24 cellular contexts compared by ENCODE assay signal in the genomic region with DNA sequence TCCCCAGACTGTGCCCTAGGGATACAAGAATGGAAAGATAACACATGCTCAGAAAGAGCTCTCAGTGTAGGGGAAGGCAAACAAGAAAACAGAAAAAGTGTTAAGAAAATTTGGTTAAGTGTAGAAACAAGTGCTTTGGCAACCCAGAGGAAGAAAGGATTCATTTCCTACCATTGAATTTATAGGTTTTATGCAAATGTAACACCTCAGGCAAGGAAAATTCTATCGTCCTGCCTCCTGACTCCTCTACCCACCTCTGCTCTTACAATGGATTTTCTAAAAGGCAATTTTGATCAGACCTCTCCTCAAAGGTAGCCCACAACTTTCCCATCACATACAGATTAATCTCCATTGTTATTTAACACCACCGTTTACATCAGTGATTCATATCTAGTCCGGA.
"Had no signal": no experiment of that assay in that cellular context is flagged by ENCODE, and none has a peak within 500 bp of the region (broad histone marks: within the 10 kb centered on the region; RNA-seq: fewer than 3 reads in every experiment).

No MANE protein-coding gene starts in this region.

- H3K4me1 ChIP-seq: colonic mucosa, esophagus squamous epithelium, gastrocnemius medialis, heart right ventricle, left lung, lower lobe of right lung had no signal

- DNase-seq: colonic mucosa; cortex of kidney; effector CD8-positive, alpha-beta T cell; effector memory CD8-positive, alpha-beta T cell; endodermal cell; erythroblast; esophagus squamous epithelium; foreskin fibroblast; foreskin melanocyte; gastrocnemius medialis; glutamatergic neuron; head of caudate nucleus; heart right ventricle; hippocampal formation; left cardiac atrium; left lung; left ventricle myocardium superior; lower lobe of right lung; mesenchymal stem cell; midbrain; naive thymus-derived CD4-positive, alpha-beta T cell had no signal

- H3K9me3 Mint-ChIP-seq: endodermal cell had no signal

- H3K4me3 Mint-ChIP-seq: dendritic cell treated with granulocyte-macrophage colony-stimulating factor and Interleukin-4, amounts not matched to agents 40 ng/mL and 50 ng/mL, for 4 days; effector memory CD8-positive, alpha-beta T cell; endodermal cell; naive thymus-derived CD4-positive, alpha-beta T cell had no signal

- H3K4me3 ChIP-seq: colonic mucosa, esophagus squamous epithelium, gastrocnemius medialis, heart right ventricle, left lung, lower lobe of right lung had no signal

- ATAC-seq: effector memory CD8-positive, alpha-beta T cell; esophagus mucosa; gastrocnemius medialis; heart right ventricle; left cardiac atrium; left lung; left ventricle myocardium superior; lower lobe of right lung; naive thymus-derived CD4-positive, alpha-beta T cell had no signal

- H3K36me3 ChIP-seq: colonic mucosa, esophagus squamous epithelium, gastrocnemius medialis, heart right ventricle, left lung, lower lobe of right lung had no signal

- H3K27me3 ChIP-seq: colonic mucosa, gastrocnemius medialis, heart right ventricle, left lung had no signal

- H3K36me3 Mint-ChIP-seq: naive thymus-derived CD4-positive, alpha-beta T cell had no signal

- H3K27ac ChIP-seq: colonic mucosa, epithelial cell of prostate, esophagus squamous epithelium, gastrocnemius medialis, heart right ventricle, left lung, lower lobe of right lung had no signal

- H3K27ac Mint-ChIP-seq: dendritic cell treated with granulocyte-macrophage colony-stimulating factor and Interleukin-4, amounts not matched to agents 40 ng/mL and 50 ng/mL, for 4 days; effector memory CD8-positive, alpha-beta T cell; endodermal cell; naive thymus-derived CD4-positive, alpha-beta T cell had no signal

- H3K27me3 Mint-ChIP-seq: dendritic cell treated with granulocyte-macrophage colony-stimulating factor and Interleukin-4, amounts not matched to agents 40 ng/mL and 50 ng/mL, for 4 days; effector memory CD8-positive, alpha-beta T cell had no signal

- H3K9me3 ChIP-seq: colonic mucosa, esophagus squamous epithelium, gastrocnemius medialis, left lung, lower lobe of right lung had no signal

- H3K4me1 Mint-ChIP-seq: naive thymus-derived CD4-positive, alpha-beta T cell had no signal
